Comparison of ENCODE assay signal across 1 cellular context in the genomic region with DNA sequence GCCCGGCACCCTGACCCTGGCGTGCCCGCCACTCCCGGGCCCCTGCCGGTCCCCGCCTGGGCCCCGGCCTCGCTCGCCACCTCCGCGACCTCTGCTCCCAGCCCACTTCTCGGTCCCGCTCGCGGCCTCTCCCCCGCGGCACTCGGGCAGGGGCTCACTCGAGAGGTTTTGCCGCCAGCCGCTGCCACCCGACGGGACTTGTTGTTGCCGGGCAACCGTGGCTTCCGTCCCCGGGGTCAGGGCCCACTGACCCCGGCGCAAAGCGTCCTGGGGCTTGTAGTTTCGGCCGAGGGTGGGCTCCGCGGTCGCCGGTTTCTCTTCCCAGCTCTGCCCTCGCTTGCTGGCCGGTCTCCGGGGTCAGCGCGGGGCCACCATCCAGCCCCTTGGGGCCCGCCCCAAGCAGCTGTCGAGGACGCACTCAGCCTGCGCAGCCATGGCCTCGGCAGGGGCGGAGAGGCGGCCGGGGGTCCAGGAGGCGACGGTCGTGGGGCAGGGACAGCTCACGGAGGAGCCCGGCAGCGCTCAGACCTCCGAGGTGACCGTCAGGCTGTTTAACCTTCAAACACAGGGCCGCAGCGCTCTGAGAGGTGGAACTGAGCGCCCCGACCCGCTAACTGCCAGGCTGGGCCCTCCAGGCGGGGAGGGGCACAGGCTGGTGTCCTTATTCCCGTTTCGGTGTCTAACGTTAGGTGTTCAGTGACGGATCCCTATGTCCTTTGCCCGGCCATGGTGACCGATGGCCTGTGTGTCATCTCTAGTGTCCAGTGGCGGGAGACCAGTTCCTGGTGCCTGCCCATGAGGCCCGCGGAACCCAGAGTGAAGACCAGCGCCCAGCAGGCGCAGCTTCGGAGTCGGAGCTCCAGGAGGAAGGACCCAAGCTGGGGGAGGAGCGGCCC.
TF ChIP-seq lines count a peak whose summit lies in the region.

A gene with protein sequence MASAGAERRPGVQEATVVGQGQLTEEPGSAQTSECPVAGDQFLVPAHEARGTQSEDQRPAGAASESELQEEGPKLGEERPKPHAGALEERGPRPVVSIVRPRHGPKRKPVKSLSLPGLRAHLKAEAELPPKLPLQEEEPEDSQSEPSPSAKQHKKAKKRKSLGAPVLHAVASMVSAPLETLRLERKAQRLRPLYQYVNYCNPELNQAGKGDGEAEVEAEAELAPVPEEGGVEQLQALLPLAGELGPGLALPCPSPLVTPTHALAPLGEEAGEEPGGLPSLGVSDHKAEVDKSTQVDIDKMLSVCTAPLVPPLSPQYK (plus strand): TSS at position 277 of the 896 bp plus-strand sequence. CDS start 157 bp downstream, at position 434.
A gene with protein sequence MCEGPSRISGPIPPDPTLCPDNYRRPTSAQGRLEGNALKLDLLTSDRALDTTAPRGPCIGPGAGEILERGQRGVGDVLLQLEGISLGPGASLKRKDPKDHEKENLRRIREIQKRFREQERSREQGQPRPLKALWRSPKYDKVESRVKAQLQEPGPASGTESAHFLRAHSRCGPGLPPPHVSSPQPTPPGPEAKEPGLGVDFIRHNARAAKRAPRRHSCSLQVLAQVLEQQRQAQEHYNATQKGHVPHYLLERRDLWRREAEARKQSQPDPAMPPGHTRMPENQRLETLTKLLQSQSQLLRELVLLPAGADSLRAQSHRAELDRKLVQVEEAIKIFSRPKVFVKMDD (minus strand): TSS at position 213 of the 896 bp plus-strand sequence. CDS start 308 bp downstream, outside the sequence.

TF ChIP-seq in K562, 482 proteins besides CTCF, POLR2A, EP300 and RAD21 (continues in another document):
- no peak for TF ChIP-seq RNF2 (IDR thresholded peaks at IDR 0.05)
- TF ChIP-seq ZNF134 (CRISPR knock-in tag; conservative IDR thresholded peaks at IDR 0.05), result no peak
- TF ChIP-seq SRF (CRISPR knock-in tag; IDR thresholded peaks at IDR 0.05), result no peak
- peak; percentile 41 to 60; a peak in 3 of 4 replicates for TF ChIP-seq MAZ (CRISPR knock-in tag; conservative IDR thresholded peaks at IDR 0.05 in 1 of 2, IDR thresholded peaks at IDR 0.05 in 1 of 2)
- TF ChIP-seq, protein P1, sequence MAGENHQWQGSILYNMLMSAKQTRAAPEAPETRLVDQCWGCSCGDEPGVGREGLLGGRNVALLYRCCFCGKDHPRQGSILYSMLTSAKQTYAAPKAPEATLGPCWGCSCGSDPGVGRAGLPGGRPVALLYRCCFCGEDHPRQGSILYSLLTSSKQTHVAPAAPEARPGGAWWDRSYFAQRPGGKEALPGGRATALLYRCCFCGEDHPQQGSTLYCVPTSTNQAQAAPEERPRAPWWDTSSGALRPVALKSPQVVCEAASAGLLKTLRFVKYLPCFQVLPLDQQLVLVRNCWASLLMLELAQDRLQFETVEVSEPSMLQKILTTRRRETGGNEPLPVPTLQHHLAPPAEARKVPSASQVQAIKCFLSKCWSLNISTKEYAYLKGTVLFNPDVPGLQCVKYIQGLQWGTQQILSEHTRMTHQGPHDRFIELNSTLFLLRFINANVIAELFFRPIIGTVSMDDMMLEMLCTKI (IDR thresholded peaks at IDR 0.05; ENCODE audit: partially characterized antibody), result no peak
- no peak for TF ChIP-seq RUNX1 (IDR thresholded peaks at IDR 0.05; ENCODE audit: low read depth)
- no peak for TF ChIP-seq BCOR (IDR thresholded peaks at IDR 0.05)
- TF ChIP-seq, protein P2, sequence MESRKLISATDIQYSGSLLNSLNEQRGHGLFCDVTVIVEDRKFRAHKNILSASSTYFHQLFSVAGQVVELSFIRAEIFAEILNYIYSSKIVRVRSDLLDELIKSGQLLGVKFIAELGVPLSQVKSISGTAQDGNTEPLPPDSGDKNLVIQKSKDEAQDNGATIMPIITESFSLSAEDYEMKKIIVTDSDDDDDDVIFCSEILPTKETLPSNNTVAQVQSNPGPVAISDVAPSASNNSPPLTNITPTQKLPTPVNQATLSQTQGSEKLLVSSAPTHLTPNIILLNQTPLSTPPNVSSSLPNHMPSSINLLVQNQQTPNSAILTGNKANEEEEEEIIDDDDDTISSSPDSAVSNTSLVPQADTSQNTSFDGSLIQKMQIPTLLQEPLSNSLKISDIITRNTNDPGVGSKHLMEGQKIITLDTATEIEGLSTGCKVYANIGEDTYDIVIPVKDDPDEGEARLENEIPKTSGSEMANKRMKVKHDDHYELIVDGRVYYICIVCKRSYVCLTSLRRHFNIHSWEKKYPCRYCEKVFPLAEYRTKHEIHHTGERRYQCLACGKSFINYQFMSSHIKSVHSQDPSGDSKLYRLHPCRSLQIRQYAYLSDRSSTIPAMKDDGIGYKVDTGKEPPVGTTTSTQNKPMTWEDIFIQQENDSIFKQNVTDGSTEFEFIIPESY (CRISPR knock-in tag; IDR thresholded peaks at IDR 0.05), result peak; percentile 99
- TF ChIP-seq CBFB (CRISPR knock-in tag; IDR thresholded peaks at IDR 0.05), result no peak
- no peak for TF ChIP-seq ZZZ3 (IDR thresholded peaks at IDR 0.05)
- no peak for TF ChIP-seq ZNF584 (CRISPR knock-in tag; IDR thresholded peaks at IDR 0.05; ENCODE audit: low read depth)
- no peak for TF ChIP-seq KHSRP (IDR thresholded peaks at IDR 0.05)
- no peak for TF ChIP-seq SMAD4 (CRISPR knock-in tag; conservative IDR thresholded peaks at IDR 0.05)
- TF ChIP-seq ZNF239 (CRISPR knock-in tag; IDR thresholded peaks at IDR 0.05), result no peak
- TF ChIP-seq ZNF174 (CRISPR knock-in tag; IDR thresholded peaks at IDR 0.05), result no peak
- TF ChIP-seq GATA2 (CRISPR knock-in tag; IDR thresholded peaks at IDR 0.05), result no peak
- TF ChIP-seq CCNT2 (IDR thresholded peaks at IDR 0.05; ENCODE audit: borderline replicate concordance, extremely low read depth, insufficient read length, low read depth, low read length), result no peak
- TF ChIP-seq ZNF79 (CRISPR knock-in tag; IDR thresholded peaks at IDR 0.05; ENCODE audit: low read depth), result no peak
- TF ChIP-seq NRF1 (conservative IDR thresholded peaks at IDR 0.05 in 1 of 2, IDR thresholded peaks at IDR 0.05 in 1 of 2), result peak; percentile 44 to 61; a peak in 3 of 4 replicates
- TF ChIP-seq, protein P3, sequence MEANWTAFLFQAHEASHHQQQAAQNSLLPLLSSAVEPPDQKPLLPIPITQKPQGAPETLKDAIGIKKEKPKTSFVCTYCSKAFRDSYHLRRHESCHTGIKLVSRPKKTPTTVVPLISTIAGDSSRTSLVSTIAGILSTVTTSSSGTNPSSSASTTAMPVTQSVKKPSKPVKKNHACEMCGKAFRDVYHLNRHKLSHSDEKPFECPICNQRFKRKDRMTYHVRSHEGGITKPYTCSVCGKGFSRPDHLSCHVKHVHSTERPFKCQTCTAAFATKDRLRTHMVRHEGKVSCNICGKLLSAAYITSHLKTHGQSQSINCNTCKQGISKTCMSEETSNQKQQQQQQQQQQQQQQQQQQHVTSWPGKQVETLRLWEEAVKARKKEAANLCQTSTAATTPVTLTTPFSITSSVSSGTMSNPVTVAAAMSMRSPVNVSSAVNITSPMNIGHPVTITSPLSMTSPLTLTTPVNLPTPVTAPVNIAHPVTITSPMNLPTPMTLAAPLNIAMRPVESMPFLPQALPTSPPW (CRISPR knock-in tag; IDR thresholded peaks at IDR 0.05), result peak; percentile 59; the same call in 1 of the 2 replicates
- TF ChIP-seq, protein P4, sequence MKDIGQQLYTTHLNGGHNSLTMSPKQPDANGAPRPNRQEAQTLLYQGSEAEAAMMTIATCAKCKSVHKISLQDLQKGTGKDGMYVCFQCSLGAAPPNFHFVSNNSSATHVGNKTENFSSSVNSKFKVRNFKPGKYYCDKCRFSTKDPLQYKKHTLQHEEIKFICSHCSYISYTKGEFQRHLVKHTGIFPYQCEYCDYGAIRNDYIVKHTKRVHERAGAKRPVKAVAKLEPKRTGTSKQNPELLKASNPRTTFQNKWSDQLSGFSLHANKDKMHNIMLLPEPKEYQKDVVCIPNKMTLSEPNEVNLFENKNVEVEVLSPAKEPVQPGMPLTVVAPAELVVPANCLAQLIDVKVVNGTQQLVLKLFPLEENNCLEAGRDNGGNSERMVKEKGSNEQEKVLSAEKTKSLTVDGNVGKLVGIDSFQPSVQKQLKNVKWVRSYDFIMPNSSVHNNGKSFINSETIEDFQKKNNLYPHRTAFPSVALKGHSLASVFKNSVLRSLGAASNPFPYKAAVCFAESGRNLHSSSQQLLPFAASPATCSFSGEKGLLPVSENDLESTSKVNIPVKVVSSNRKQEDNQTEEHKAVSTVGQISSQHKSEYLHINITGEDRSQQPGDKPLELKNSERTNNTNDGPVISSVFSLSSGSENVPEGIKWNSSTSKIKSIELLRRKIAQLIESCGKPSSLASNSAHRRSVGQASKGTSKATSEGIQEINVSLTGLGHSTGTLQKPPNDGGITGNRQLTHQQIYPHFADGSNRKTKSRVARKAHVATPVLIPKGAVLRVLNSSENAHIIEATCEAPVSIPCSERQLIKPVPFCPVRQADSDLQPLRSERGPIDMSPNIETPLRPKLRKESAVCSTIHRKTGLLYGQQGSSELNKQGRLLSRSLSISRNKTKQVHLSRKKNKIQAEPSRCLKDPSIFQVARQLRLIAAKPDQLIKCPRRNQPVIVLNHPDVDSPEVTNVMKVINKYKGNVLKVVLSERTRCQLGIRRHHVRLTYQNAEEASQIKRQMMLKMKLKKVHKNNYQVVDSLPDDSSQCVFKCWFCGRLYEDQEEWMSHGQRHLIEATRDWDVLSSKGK (CRISPR knock-in tag; IDR thresholded peaks at IDR 0.05), result no peak
- peak; percentile 68; the same call in 1 of the 2 replicates for TF ChIP-seq NCOA6 (IDR thresholded peaks at IDR 0.05)
- TF ChIP-seq, protein P5, sequence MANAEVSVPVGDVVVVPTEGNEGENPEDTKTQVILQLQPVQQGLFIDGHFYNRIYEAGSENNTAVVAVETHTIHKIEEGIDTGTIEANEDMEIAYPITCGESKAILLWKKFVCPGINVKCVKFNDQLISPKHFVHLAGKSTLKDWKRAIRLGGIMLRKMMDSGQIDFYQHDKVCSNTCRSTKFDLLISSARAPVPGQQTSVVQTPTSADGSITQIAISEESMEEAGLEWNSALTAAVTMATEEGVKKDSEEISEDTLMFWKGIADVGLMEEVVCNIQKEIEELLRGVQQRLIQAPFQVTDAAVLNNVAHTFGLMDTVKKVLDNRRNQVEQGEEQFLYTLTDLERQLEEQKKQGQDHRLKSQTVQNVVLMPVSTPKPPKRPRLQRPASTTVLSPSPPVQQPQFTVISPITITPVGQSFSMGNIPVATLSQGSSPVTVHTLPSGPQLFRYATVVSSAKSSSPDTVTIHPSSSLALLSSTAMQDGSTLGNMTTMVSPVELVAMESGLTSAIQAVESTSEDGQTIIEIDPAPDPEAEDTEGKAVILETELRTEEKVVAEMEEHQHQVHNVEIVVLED (CRISPR knock-in tag; IDR thresholded peaks at IDR 0.05), result peak; percentile 30; the same call in 1 of the 2 replicates
- TF ChIP-seq HNRNPLL (IDR thresholded peaks at IDR 0.05; ENCODE audit: low read depth, low read length, poor library complexity, severe bottlenecking), result no peak
- no peak for TF ChIP-seq ZNF445 (CRISPR knock-in tag; IDR thresholded peaks at IDR 0.05; ENCODE audit: low read depth)
- TF ChIP-seq HDAC6 (IDR thresholded peaks at IDR 0.05; ENCODE audit: low read depth, low read length), result no peak
- TF ChIP-seq MEF2D (tag; conservative IDR thresholded peaks at IDR 0.05; ENCODE audit: low read depth), result no peak
- TF ChIP-seq HDAC2 (IDR thresholded peaks at IDR 0.05), result no peak
- TF ChIP-seq SMAD2 (IDR thresholded peaks at IDR 0.05; ENCODE audit: low read depth, low read length), result no peak
- TF ChIP-seq CXXC5 (CRISPR knock-in tag; IDR thresholded peaks at IDR 0.05), result peak; percentile 62
- TF ChIP-seq HEY1 (CRISPR knock-in tag; IDR thresholded peaks at IDR 0.05; ENCODE audit: borderline replicate concordance), result no peak
- TF ChIP-seq ZNF324 (CRISPR knock-in tag; IDR thresholded peaks at IDR 0.05), result no peak
- TF ChIP-seq, protein P6, sequence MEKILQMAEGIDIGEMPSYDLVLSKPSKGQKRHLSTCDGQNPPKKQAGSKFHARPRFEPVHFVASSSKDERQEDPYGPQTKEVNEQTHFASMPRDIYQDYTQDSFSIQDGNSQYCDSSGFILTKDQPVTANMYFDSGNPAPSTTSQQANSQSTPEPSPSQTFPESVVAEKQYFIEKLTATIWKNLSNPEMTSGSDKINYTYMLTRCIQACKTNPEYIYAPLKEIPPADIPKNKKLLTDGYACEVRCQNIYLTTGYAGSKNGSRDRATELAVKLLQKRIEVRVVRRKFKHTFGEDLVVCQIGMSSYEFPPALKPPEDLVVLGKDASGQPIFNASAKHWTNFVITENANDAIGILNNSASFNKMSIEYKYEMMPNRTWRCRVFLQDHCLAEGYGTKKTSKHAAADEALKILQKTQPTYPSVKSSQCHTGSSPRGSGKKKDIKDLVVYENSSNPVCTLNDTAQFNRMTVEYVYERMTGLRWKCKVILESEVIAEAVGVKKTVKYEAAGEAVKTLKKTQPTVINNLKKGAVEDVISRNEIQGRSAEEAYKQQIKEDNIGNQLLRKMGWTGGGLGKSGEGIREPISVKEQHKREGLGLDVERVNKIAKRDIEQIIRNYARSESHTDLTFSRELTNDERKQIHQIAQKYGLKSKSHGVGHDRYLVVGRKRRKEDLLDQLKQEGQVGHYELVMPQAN (IDR thresholded peaks at IDR 0.05; ENCODE audit: borderline replicate concordance), result no peak
- TF ChIP-seq, protein P7, sequence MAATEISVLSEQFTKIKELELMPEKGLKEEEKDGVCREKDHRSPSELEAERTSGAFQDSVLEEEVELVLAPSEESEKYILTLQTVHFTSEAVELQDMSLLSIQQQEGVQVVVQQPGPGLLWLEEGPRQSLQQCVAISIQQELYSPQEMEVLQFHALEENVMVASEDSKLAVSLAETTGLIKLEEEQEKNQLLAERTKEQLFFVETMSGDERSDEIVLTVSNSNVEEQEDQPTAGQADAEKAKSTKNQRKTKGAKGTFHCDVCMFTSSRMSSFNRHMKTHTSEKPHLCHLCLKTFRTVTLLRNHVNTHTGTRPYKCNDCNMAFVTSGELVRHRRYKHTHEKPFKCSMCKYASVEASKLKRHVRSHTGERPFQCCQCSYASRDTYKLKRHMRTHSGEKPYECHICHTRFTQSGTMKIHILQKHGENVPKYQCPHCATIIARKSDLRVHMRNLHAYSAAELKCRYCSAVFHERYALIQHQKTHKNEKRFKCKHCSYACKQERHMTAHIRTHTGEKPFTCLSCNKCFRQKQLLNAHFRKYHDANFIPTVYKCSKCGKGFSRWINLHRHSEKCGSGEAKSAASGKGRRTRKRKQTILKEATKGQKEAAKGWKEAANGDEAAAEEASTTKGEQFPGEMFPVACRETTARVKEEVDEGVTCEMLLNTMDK (IDR thresholded peaks at IDR 0.05; ENCODE audit: borderline replicate concordance, insufficient read depth, low read depth, low read length, poor library complexity, severe bottlenecking), result no peak
- no peak for TF ChIP-seq CHD2 (IDR thresholded peaks at IDR 0.05; ENCODE audit: low read depth, low read length)
- no peak for TF ChIP-seq ZNF197 (CRISPR knock-in tag; IDR thresholded peaks at IDR 0.05; ENCODE audit: low read depth)
- no peak for TF ChIP-seq PHB (CRISPR knock-in tag; IDR thresholded peaks at IDR 0.05)
- TF ChIP-seq RBM14 (IDR thresholded peaks at IDR 0.05; ENCODE audit: borderline replicate concordance, insufficient read depth, low read depth, low read length), result no peak
- peak; percentile 50; the same call in 1 of the 2 replicates for TF ChIP-seq KAT7 (CRISPR knock-in tag; IDR thresholded peaks at IDR 0.05; ENCODE audit: borderline replicate concordance)
- TF ChIP-seq, protein P8, sequence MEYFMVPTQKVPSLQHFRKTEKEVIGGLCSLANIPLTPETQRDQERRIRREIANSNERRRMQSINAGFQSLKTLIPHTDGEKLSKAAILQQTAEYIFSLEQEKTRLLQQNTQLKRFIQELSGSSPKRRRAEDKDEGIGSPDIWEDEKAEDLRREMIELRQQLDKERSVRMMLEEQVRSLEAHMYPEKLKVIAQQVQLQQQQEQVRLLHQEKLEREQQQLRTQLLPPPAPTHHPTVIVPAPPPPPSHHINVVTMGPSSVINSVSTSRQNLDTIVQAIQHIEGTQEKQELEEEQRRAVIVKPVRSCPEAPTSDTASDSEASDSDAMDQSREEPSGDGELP (CRISPR knock-in tag; IDR thresholded peaks at IDR 0.05; ENCODE audit: borderline replicate concordance), result peak; percentile 57; the same call in 1 of the 2 replicates
